Comparison of ENCODE assay signal across 15 cellular contexts in genomic region chr6:126696921-126697693, GRCh38.
A peak's percentile ranks its signal among the peaks of the same experiment; 100 is the strongest.
DNase-seq lines count a peak whose midpoint lies in the region; ATAC-seq, FAIRE-seq and TF ChIP-seq lines count a peak whose summit lies in the region.
"Had no signal": no experiment of that assay in that cellular context is flagged by ENCODE, and none has a peak within 500 bp of the region (broad histone marks: within the 10 kb centered on the region; RNA-seq: fewer than 3 reads in every experiment).

No MANE protein-coding gene starts in this region.

- H3K9ac ChIP-seq in H1 (replicated peaks in 1 of 4; ENCODE audit: extremely low read depth in 1 of 4, low read depth in 3 of 4, low read length in 3 of 4): no peak overlapping the region

- no peaks in the 10 kb centered on the region for H3K79me2 ChIP-seq in H1 (ENCODE audit: control insufficient read depth in 1 of 2, insufficient read depth in 2 of 2, low read length in 2 of 2)

- 90% methylated on average over 5 of the region's 5 CpGs; no CpG with 5 or more reads in 1 of the 2 experiments for WGBS in H1 (ENCODE audit: extremely low coverage in 1 of 2, insufficient coverage in 1 of 2, insufficient read length in 1 of 2, insufficient replicate concordance in 2 of 2, low coverage in 1 of 2, low lambda C conversion rate in 2 of 2, missing lambda C conversion rate in 1 of 2), 2 experiments
- 55 to 56% methylated on average over 5 of the region's 5 CpGs for WGBS in transverse colon (ENCODE audit: low coverage in 1 of 2), 2 donors

- CTCF ChIA-PET in H1 (lab: Charles Lee; ENCODE audit: partially characterized antibody): interaction anchor here (0.6 to 1.2 kb wide), 4 partner anchors 13 to 425 kb away, joined by 3 to 4 read pairs (median 3); no protein-coding TSS in a partner anchor

- no peaks in the 10 kb centered on the region; the same call in 1 of the 2 replicates for H3K23me2 ChIP-seq in H1 (ENCODE audit: low read depth, low read length)

- no peak overlapping the region for H3K56ac ChIP-seq in H1 (replicated peaks; ENCODE audit: insufficient read length, low read depth, low read length)

- H4K5ac ChIP-seq in H1 (ENCODE audit: insufficient read length, low read depth, low read length): no peak overlapping the region

- no peak overlapping the region for H3K4me2 ChIP-seq in H1 (ENCODE audit: insufficient read depth in 1 of 2, low read depth in 2 of 2, low read length in 2 of 2)

- no peak overlapping the region for H2BK5ac ChIP-seq in H1 (ENCODE audit: low read depth, low read length)

- TF ChIP-seq CTCF in H1 (IDR thresholded peaks at IDR 0.05; ENCODE audit: control extremely low read depth in 1 of 3, insufficient read depth in 1 of 3, low read depth in 1 of 3, low read length in 3 of 3): no peak
- no peak for TF ChIP-seq CTCF in transverse colon (IDR thresholded peaks at IDR 0.05)

- H2BK15ac ChIP-seq in H1 (ENCODE audit: low read length): no peak overlapping the region

- H3K4me1 ChIP-seq in H1 (replicated peaks in 1 of 4; ENCODE audit: control insufficient read depth in 3 of 4, insufficient read depth in 4 of 4, low read length in 3 of 4) (no peaks in the 10 kb centered on the region; a peak in 1 of 7 replicates), mononuclear cell (ENCODE audit: insufficient read depth, low read length) (no peaks in the 10 kb centered on the region), transverse colon (no peaks in the 10 kb centered on the region)
- H3K4me1 ChIP-seq: BE2C, heart right ventricle had no signal

- in situ Hi-C loops in transverse colon (cut with MboI; ENCODE audit: low pct_ligation_motif_present in 1 of 4, low pct_unique_long_range_greater_than_20kb in 1 of 4, low sequenced_read_pairs in 3 of 4): no loop called here

- H2AFZ ChIP-seq in H1 (ENCODE audit: low read length): peak overlapping the region; percentile 64; the same call in 1 of the 2 replicates

- DNase-seq in AG20443 (ENCODE audit: low spot score): peak; percentile 18
- peak; percentile 53 for DNase-seq in NCI-H1105 treated with DMSO at 0.1 percent for 48 hours (lab: John Stamatoyannopoulos, UW)
- no peak for DNase-seq in H1 (ENCODE audit: low read depth in 1 of 2, low spot score in 2 of 2)
- DNase-seq in transverse colon: no peak
- DNase-seq in stimulated activated CD4-positive, alpha-beta T cell treated with anti-CD3 and anti-CD28 coated beads, Interleukin-2, amount 100 ng/mL, for 24 hours: no peak
- DNase-seq: activated CD4-positive, alpha-beta T cell treated with anti-CD3 and anti-CD28 coated beads for 1 hour; activated CD8-positive, alpha-beta memory T cell treated with anti-CD3 and anti-CD28 coated beads, Interleukin-2, amount 10 ng/mL, durations not matched to agents 7 days and 5 days; BE2C; cortex of kidney; heart right ventricle; NCI-H2081; stimulated activated naive CD8-positive, alpha-beta T cell treated with anti-CD3 and anti-CD28 coated beads, Interleukin-15, amount 100 ng/mL, for 72 hours had no signal

- TF ChIP-seq RAD21 in H1 (IDR thresholded peaks at IDR 0.05 in 1 of 2, conservative IDR thresholded peaks at IDR 0.05 in 1 of 2; ENCODE audit: low read depth in 2 of 2, low read length in 2 of 2): no peak

- H3K18ac ChIP-seq in H1 (ENCODE audit: extremely low read depth, low read length): no peak overlapping the region

- H3K9me3 ChIP-seq in H1 (ENCODE audit: insufficient read depth in 2 of 2, low read depth in 1 of 2, low read length in 1 of 2): no peaks in the 10 kb centered on the region
- no peaks in the 10 kb centered on the region for H3K9me3 ChIP-seq in mononuclear cell (ENCODE audit: low read depth, low read length)
- no peaks in the 10 kb centered on the region for H3K9me3 ChIP-seq in transverse colon
- H3K9me3 ChIP-seq: BE2C had no signal

- FAIRE-seq in H1 (lab: Jason Lieb, UNC): no peak

- no peak for TF ChIP-seq EP300 in H1 (IDR thresholded peaks at IDR 0.05; ENCODE audit: borderline replicate concordance in 1 of 2, low read depth in 2 of 2, low read length in 2 of 2)
- no peak for TF ChIP-seq EP300 in transverse colon (IDR thresholded peaks at IDR 0.05; ENCODE audit: low read depth)

- no peaks in the 10 kb centered on the region for H3K27me3 ChIP-seq in H1 (replicated peaks in 1 of 4; ENCODE audit: control insufficient read depth in 3 of 4, extremely low read depth in 1 of 4, insufficient read depth in 3 of 4, low read length in 3 of 4)
- H3K27me3 ChIP-seq in mononuclear cell (ENCODE audit: insufficient read depth, low read length): no peaks in the 10 kb centered on the region
- H3K27me3 ChIP-seq in transverse colon: no peaks in the 10 kb centered on the region
- H3K27me3 ChIP-seq: BE2C, heart right ventricle had no signal

- H4K20me1 ChIP-seq in H1 (replicated peaks in 1 of 2; ENCODE audit: control insufficient read depth in 1 of 2, insufficient read depth in 2 of 2, low read length in 2 of 2): no peaks in the 10 kb centered on the region

- no peak overlapping the region for H3K27ac ChIP-seq in H1 (ENCODE audit: low read depth, low read length)
- no peak overlapping the region for H3K27ac ChIP-seq in transverse colon
- H3K27ac ChIP-seq: heart right ventricle had no signal

- H3K4ac ChIP-seq in H1 (replicated peaks; ENCODE audit: insufficient read length, low read depth, low read length): no peak overlapping the region

- H4K8ac ChIP-seq in H1 (ENCODE audit: extremely low read depth, insufficient read depth, low read length): no peak overlapping the region

- H3K36me3 ChIP-seq in H1 (ENCODE audit: control insufficient read depth in 2 of 4, insufficient read depth in 4 of 4, low read length in 3 of 4) (no peaks in the 10 kb centered on the region), transverse colon (no peaks in the 10 kb centered on the region)
- H3K36me3 ChIP-seq: BE2C, heart right ventricle had no signal

- H3K23ac ChIP-seq in H1 (ENCODE audit: insufficient read length): no peak overlapping the region

- H3K79me1 ChIP-seq in H1 (ENCODE audit: low read depth, low read length): no peaks in the 10 kb centered on the region

- no peak overlapping the region for H3K14ac ChIP-seq in H1 (ENCODE audit: insufficient read length)

- no peak overlapping the region for H2BK20ac ChIP-seq in H1 (ENCODE audit: low read length)

- intact Hi-C loops in transverse colon (cut with DNase I; ENCODE audit: low total_unique reads): no loop called here

- no peak for TF ChIP-seq POLR2A in H1 (IDR thresholded peaks at IDR 0.05; ENCODE audit: control extremely low read depth in 1 of 2, low read depth in 2 of 2, low read length in 2 of 2)
- no peak for TF ChIP-seq POLR2A in transverse colon (IDR thresholded peaks at IDR 0.05)

- H4K91ac ChIP-seq in H1 (replicated peaks; ENCODE audit: insufficient read length, low read length): no peak overlapping the region

- no peak overlapping the region for H2AK5ac ChIP-seq in H1 (ENCODE audit: low read depth, low read length)

- POLR2A ChIA-PET in H1 (lab: Charles Lee; ENCODE audit: partially characterized antibody): no interaction called here

- no peak for ATAC-seq in HG02763 (IDR thresholded peaks at IDR 0.05; ENCODE audit: unreplicated experiment)
- ATAC-seq in GM21526 (IDR thresholded peaks at IDR 0.05; ENCODE audit: low FRiP score, unreplicated experiment): no peak
- ATAC-seq: activated CD8-positive, alpha-beta memory T cell treated with anti-CD3 and anti-CD28 coated beads, Interleukin-2, amount 10 ng/mL, durations not matched to agents 7 days and 5 days; heart right ventricle; stimulated activated naive CD8-positive, alpha-beta T cell treated with anti-CD3 and anti-CD28 coated beads, Interleukin-15, amount 100 ng/mL, for 72 hours had no signal

- H2BK120ac ChIP-seq in H1 (replicated peaks; ENCODE audit: low read depth, low read length): no peak overlapping the region

- H2BK12ac ChIP-seq in H1 (ENCODE audit: low read depth, low read length): no peak overlapping the region

- no peak overlapping the region for H3K4me3 ChIP-seq in H1 (ENCODE audit: extremely low read depth in 1 of 4, insufficient read depth in 2 of 4, low read depth in 3 of 4, low read length in 4 of 4)
- peak overlapping the region; percentile 1 for H3K4me3 ChIP-seq in mononuclear cell (ENCODE audit: low read length)
- no peak overlapping the region for H3K4me3 ChIP-seq in transverse colon
- H3K4me3 ChIP-seq: heart right ventricle had no signal

TF ChIP-seq in H1, 55 proteins besides CTCF, POLR2A, EP300 and RAD21:
- no peak for TF ChIP-seq CBX8 (IDR thresholded peaks at IDR 0.05; ENCODE audit: borderline replicate concordance, low read depth, low read length)
- no peak for TF ChIP-seq POLR2AphosphoS5 (IDR thresholded peaks at IDR 0.05; ENCODE audit: low read depth, low read length)
- no peak for TF ChIP-seq CBX5 (IDR thresholded peaks at IDR 0.05; ENCODE audit: low read depth, low read length)
- TF ChIP-seq CEBPB (IDR thresholded peaks at IDR 0.05; ENCODE audit: low read depth, low read length): peak; percentile 71
- no peak for TF ChIP-seq TAF7 (optimal IDR thresholded peaks at IDR 0.05; ENCODE audit: borderline replicate concordance, low read depth, low read length)
- TF ChIP-seq FOSL1 (IDR thresholded peaks at IDR 0.05; ENCODE audit: insufficient read depth, low read depth, low read length): no peak

Comparison
In these comparisons a context has a peak if more than half of its experiments do, and no peak if none do; other contexts are left out.
1. DNase-seq: peak in AG20443 (single experiment) and NCI-H1105 treated with DMSO at 0.1 percent for 48 hours (single experiment); none in H1 (0 of 2), transverse colon (single experiment) and stimulated activated CD4-positive, alpha-beta T cell treated with anti-CD3 and anti-CD28 coated beads, Interleukin-2, amount 100 ng/mL, for 24 hours (0 of 2).